ENCODE assay signal across 8 cellular contexts in the genomic region with DNA sequence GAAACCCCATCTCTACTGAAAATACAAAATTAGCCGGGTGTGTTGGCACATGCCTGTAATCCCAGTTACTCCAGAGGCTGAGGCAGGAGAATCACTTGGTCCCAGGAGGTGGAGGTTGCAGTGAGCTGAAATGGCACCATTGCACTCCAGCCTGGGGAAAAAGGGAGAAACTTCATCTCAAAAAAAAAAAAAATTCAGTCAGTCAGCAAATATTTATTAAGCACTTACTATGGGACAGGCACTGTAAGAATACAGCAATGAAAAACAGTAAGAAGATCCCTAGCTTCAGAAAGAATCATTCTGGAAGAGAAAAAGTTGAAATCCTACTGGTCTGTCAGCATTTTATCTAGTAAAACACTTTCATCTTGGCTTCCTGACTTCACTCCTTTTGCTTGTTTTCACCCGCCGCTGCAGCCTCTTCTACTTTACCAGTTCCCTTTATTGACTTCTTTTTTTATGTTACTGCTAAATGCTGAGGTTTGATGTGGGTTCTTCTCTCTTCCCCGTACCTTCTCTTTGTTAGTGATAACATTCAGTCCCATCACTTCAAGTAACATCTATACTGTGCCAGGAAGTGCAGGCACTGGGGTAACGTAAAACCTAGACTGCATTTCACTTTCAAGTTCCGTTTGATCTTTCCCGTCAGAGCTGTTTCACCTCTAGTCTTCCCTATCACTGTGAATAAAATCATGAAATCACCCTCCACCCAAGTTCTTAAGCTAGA. TPM values are rescaled to one million over a fixed set of nuclear protein-coding genes. Genes with fewer than 3 reads are reported as not detected.
DNase-seq lines count a peak whose midpoint lies in the region; ATAC-seq, FAIRE-seq and TF ChIP-seq lines count a peak whose summit lies in the region.

No MANE protein-coding gene starts in this region.

- H3K27ac ChIP-seq in HepG2 (ENCODE audit: extremely low read length, insufficient read depth, low read length) (no peak overlapping the region), right lobe of liver (no peak overlapping the region)

- no peaks in the 10 kb centered on the region for H3K79me2 ChIP-seq in HepG2 (ENCODE audit: insufficient read depth, low read length)

- POLR2A ChIA-PET in HepG2 (lab: Yijun Ruan, JAX) = no interaction called here

- TF ChIP-seq CTCF in HepG2 (CRISPR knock-in tag; IDR thresholded peaks at IDR 0.05) = no peak
- TF ChIP-seq CTCF in right lobe of liver (IDR thresholded peaks at IDR 0.05) = no peak

- ATAC-seq in HepG2 (no peak), right lobe of liver (no peak), HG03378 (IDR thresholded peaks at IDR 0.05; ENCODE audit: unreplicated experiment) (peak; percentile 91)

- TF ChIP-seq POLR2A in HepG2 (IDR thresholded peaks at IDR 0.05; ENCODE audit: insufficient read depth in 1 of 2, low read depth in 2 of 2, low read length in 2 of 2) = no peak
- no peak for TF ChIP-seq POLR2A in right lobe of liver (IDR thresholded peaks at IDR 0.05)

- no peak overlapping the region for H3K9ac ChIP-seq in HepG2 (ENCODE audit: insufficient read depth, low read depth, low read length)

- BruUV-seq in HepG2 (replicated peaks; lab: Mats Ljungman, UMichigan) = no TSS peak

- H3K4me2 ChIP-seq in HepG2 (ENCODE audit: low read depth, low read length) = peak overlapping the region; percentile 18; the same call in 1 of the 2 replicates

- no peak for FAIRE-seq in HepG2 (lab: Jason Lieb, UNC)

- no peaks in the 10 kb centered on the region for H3K9me3 ChIP-seq in HepG2 (ENCODE audit: low read length)
- H3K9me3 ChIP-seq in right lobe of liver = no peaks in the 10 kb centered on the region

- CTCF ChIA-PET in HepG2 (lab: Yijun Ruan, JAX; ENCODE audit: low intra/inter-chr PET ratio, low total read pairs) = no interaction called here

- H2AFZ ChIP-seq in HepG2 (ENCODE audit: low read length) = no peak overlapping the region

- intact Hi-C loops in HepG2 (cut with micrococcal nuclease; ENCODE audit: unreplicated experiment) (no loop called here), right lobe of liver (cut with DNase I) (no loop called here)

- DNase-seq in HepG2 (ENCODE audit: low spot score) (no peak), right lobe of liver (no peak), hepatic stellate cell (ENCODE audit: low spot score) (no peak), NCI-H2029 treated with DMSO at 0.1 percent for 48 hours (lab: John Stamatoyannopoulos, UW) (no peak), putamen (ENCODE audit: low spot score) (no peak)
- peak; percentile 32 to 34 for DNase-seq in activated CD4-positive, alpha-beta T cell treated with anti-CD3 and anti-CD28 coated beads, Interleukin-2, amount 50 U/mL, for 4 hours
- DNase-seq in stimulated activated CD4-positive, alpha-beta T cell treated with anti-CD3 and anti-CD28 coated beads, Interleukin-4, amount 100 ng/mL, for 24 hours = peak; percentile 39

- no peaks in the 10 kb centered on the region for H3K36me3 ChIP-seq in HepG2 (replicated peaks in 1 of 2; ENCODE audit: control insufficient read depth in 1 of 2, insufficient read depth in 2 of 2, low read length in 2 of 2)
- no peaks in the 10 kb centered on the region for H3K36me3 ChIP-seq in right lobe of liver

- H3K4me3 ChIP-seq in HepG2 (replicated peaks in 1 of 3; ENCODE audit: insufficient read depth in 1 of 3, low read depth in 2 of 3, low read length in 3 of 3) = no peak overlapping the region
- H3K4me3 ChIP-seq in right lobe of liver = no peak overlapping the region

- H3K27me3 ChIP-seq in HepG2 (ENCODE audit: control insufficient read depth in 1 of 2, insufficient read depth in 2 of 2, low read length in 2 of 2) = no peaks in the 10 kb centered on the region; a peak in 1 of 5 replicates
- no peaks in the 10 kb centered on the region for H3K27me3 ChIP-seq in right lobe of liver

- whole genome bisulfite sequencing in HepG2 (ENCODE audit: low lambda C conversion rate) = 21% methylated on average over 7 of the region's 7 CpGs
- WGBS in right lobe of liver (ENCODE audit: insufficient coverage, low coverage, low lambda C conversion rate, missing lambda C conversion rate) = 32% methylated on average over 6 of the region's 7 CpGs

- H3K4me1 ChIP-seq in HepG2 (ENCODE audit: insufficient read depth, low read length) = no peaks in the 10 kb centered on the region
- H3K4me1 ChIP-seq in right lobe of liver = no peaks in the 10 kb centered on the region

- no peak for TF ChIP-seq EP300 in HepG2 (IDR thresholded peaks at IDR 0.05; ENCODE audit: low read depth in 2 of 2, low read length in 2 of 2)
- no peak for TF ChIP-seq EP300 in HepG2 (CRISPR knock-in tag; IDR thresholded peaks at IDR 0.05; ENCODE audit: borderline replicate concordance)

- H4K20me1 ChIP-seq in HepG2 (ENCODE audit: insufficient read depth, low read length) = no peaks in the 10 kb centered on the region

- in situ Hi-C loops in HepG2 (cut with HindIII; ENCODE audit: extremely low pct_ligation_motif_present, low pct_unique_long_range_greater_than_20kb) = no loop called here

- TF ChIP-seq RAD21 in HepG2 (CRISPR knock-in tag; IDR thresholded peaks at IDR 0.05) = no peak

TF ChIP-seq in HepG2, 621 proteins besides CTCF, POLR2A, EP300 and RAD21:
- TF ChIP-seq MAFF (IDR thresholded peaks at IDR 0.05; ENCODE audit: low read depth, low read length) (0 out of 2 replicates have a peak, but pooled peaks have one; percentile 20), ZIK1 (CRISPR knock-in tag; IDR thresholded peaks at IDR 0.05; ENCODE audit: borderline replicate concordance, low read depth) (no peak), MAFK (conservative IDR thresholded peaks at IDR 0.05 in 1 of 2, IDR thresholded peaks at IDR 0.05 in 1 of 2; ENCODE audit: low read length in 2 of 2) (peak; percentile 18 to 46; a peak in 1 of 4 replicates)

RNA-seq across cellular contexts. Expression of a gene that starts 10.8 kb away (rescaled TPM):
- total RNA-seq in HepG2 (2016; rRNA removed; fragmentation: Illumina TruSeq; extraction: Trizol) = 3.8 and 3.9 TPM in 2 replicates
- total RNA-seq in HepG2 (2016; cell fraction: cytosol; rRNA removed; fragmentation: Illumina TruSeq; extraction: Trizol; ENCODE audit: low read depth) = 2.1 and 2.6 TPM in 2 replicates
- 3.6 and 3.7 TPM in 2 replicates for total RNA-seq in HepG2 (2016; cell fraction: insoluble cytoplasmic fraction; rRNA removed; fragmentation: Illumina TruSeq; extraction: Trizol)
- 2.8 and 2.9 TPM in 2 replicates for total RNA-seq in HepG2 (2016; cell fraction: membrane; rRNA removed; fragmentation: Illumina TruSeq; extraction: Trizol)
- 4.1 and 4.4 TPM in 2 replicates for total RNA-seq in HepG2 (2016; cell fraction: nucleus; rRNA removed; fragmentation: Illumina TruSeq; extraction: Trizol)
- 2.0 and 2.2 TPM in 2 replicates for polyA plus RNA-seq in HepG2 (2011; rRNA removed)
- 1.1 and 1.4 TPM in 2 replicates for polyA plus RNA-seq in HepG2 (2011; cell fraction: cytosol; rRNA removed)
- polyA plus RNA-seq in HepG2 (2011; cell fraction: nucleus; rRNA removed) = 1.9 and 2.1 TPM in 2 replicates
- 1.9 and 2.0 TPM in 2 replicates for polyA plus RNA-seq in HepG2 (2012)
- 0.09 and 0.10 TPM in 2 replicates for polyA plus RNA-seq in HepG2 (2016; cell fraction: cytosol; fragmentation: Illumina TruSeq; extraction: Trizol; ENCODE audit: low read depth)
- polyA plus RNA-seq in HepG2 (2016; cell fraction: insoluble cytoplasmic fraction; fragmentation: Illumina TruSeq; extraction: Trizol; ENCODE audit: low read depth) = 2.5 and 3.2 TPM in 2 replicates
- polyA plus RNA-seq in HepG2 (2016; cell fraction: membrane; fragmentation: Illumina TruSeq; extraction: Trizol; ENCODE audit: low read depth) = 0.68 and 0.81 TPM in 2 replicates
- polyA plus RNA-seq in HepG2 (2016; cell fraction: nucleus; fragmentation: Illumina TruSeq; extraction: Trizol; ENCODE audit: insufficient read depth, low read depth) = 2.3 and 2.4 TPM in 2 replicates
- 3.0 and 16.9 TPM in 2 replicates for polyA minus RNA-seq in HepG2 (2011; rRNA and poly(A)+ RNA removed; ENCODE audit: low replicate concordance)
- polyA minus RNA-seq in HepG2 (2011; cell fraction: cytosol; rRNA and poly(A)+ RNA removed) = 1.9 and 3.3 TPM in 2 replicates
- 7.6 and 9.2 TPM in 2 replicates for polyA minus RNA-seq in HepG2 (2011; cell fraction: nucleus; rRNA and poly(A)+ RNA removed)
- total RNA-seq in right lobe of liver = under 1 TPM; 0.09 to 0.44 (median 0.31) TPM

Comparison
In these comparisons a context has a peak if more than half of its experiments do, and no peak if none do; other contexts are left out.
1. DNase-seq: peak in activated CD4-positive, alpha-beta T cell treated with anti-CD3 and anti-CD28 coated beads, Interleukin-2, amount 50 U/mL, for 4 hours (2 of 2) and stimulated activated CD4-positive, alpha-beta T cell treated with anti-CD3 and anti-CD28 coated beads, Interleukin-4, amount 100 ng/mL, for 24 hours (single experiment); none in HepG2 (single experiment), right lobe of liver (0 of 3), hepatic stellate cell (single experiment), NCI-H2029 treated with DMSO at 0.1 percent for 48 hours (single experiment) and putamen (single experiment).